In genomic region chr10:75994332-75995040, GRCh38 we compare ENCODE assay signal across 31 cellular contexts.
"Had no signal": no experiment of that assay in that cellular context is flagged by ENCODE, and none has a peak within 500 bp of the region (broad histone marks: within the 10 kb centered on the region; RNA-seq: fewer than 3 reads in every experiment).

No MANE protein-coding gene starts in this region.

- H3K36me3 Mint-ChIP-seq: activated naive CD4-positive, alpha-beta T cell treated with anti-CD3 and anti-CD28 coated beads, Interleukin-2, amount 50 U/mL, for 72 hours; T-cell had no signal

- H3K4me3 ChIP-seq: adrenal gland, body of pancreas, breast epithelium, Peyer's patch, SJSA1 had no signal

- H3K9me3 Mint-ChIP-seq: activated B cell treated with CpG ODN at 0.5 μM for 24 hours; activated CD8-positive, alpha-beta T cell treated with anti-CD3 and anti-CD28 coated beads for 36 hours; activated naive CD4-positive, alpha-beta T cell treated with anti-CD3 and anti-CD28 coated beads for 36 hours; activated naive CD4-positive, alpha-beta T cell treated with anti-CD3 and anti-CD28 coated beads, Interleukin-2, amount 50 U/mL, for 72 hours; activated T-helper 2 cell treated with anti-CD3 and anti-CD28 coated beads, Interferon-gamma antibody, Interleukin-2, Interleukin-4, amounts not matched to agents 10 μg/mL and 5 μg/mL and 100 μg/mL, durations not matched to agents 14 hours and 24 hours and 36 hours had no signal

- H3K9me3 ChIP-seq: adrenal gland, body of pancreas, breast epithelium, Peyer's patch, SJSA1 had no signal

- H3K4me1 ChIP-seq: breast epithelium, Peyer's patch, SJSA1 had no signal

- H3K27me3 ChIP-seq: adrenal gland, body of pancreas, breast epithelium, Peyer's patch, SJSA1 had no signal

- DNase-seq: activated B cell treated with CpG ODN at 0.5 μM for 24 hours; activated CD4-positive, alpha-beta T cell treated with anti-CD3 and anti-CD28 coated beads for 4 hours; activated CD4-positive, alpha-beta T cell treated with anti-CD3 and anti-CD28 coated beads, Interleukin-2, amount 50 U/mL, for 1 hour; activated CD4-positive, CD25-positive, alpha-beta regulatory T cell treated with anti-CD3 and anti-CD28 coated beads, Interleukin-2, amount 50 U/mL, for 72 hours; activated CD8-positive, alpha-beta T cell treated with anti-CD3 and anti-CD28 coated beads for 36 hours; activated gamma-delta T cell; activated naive CD4-positive, alpha-beta T cell treated with anti-CD3 and anti-CD28 coated beads for 36 hours; activated T-cell treated with anti-CD3 and anti-CD28 coated beads, Interleukin-2, amount 50 U/mL, for 1 hour; body of pancreas; NCI-H1092 treated with DMSO at 0.1 percent for 48 hours; NCI-H1417; NCI-H146; NCI-H187; NCI-H2029 treated with DMSO at 0.1 percent for 48 hours; NCI-H2107; NCI-H2171; NCI-H345; NCI-H524 treated with DMSO at 0.1 percent for 48 hours; Peyer's patch; RPMI8226; SHP77 treated with DMSO at 0.1 percent for 48 hours; T-cell; T-helper 17 cell; T-helper 9 cell had no signal

- H3K4me1 Mint-ChIP-seq: activated B cell treated with CpG ODN at 0.5 μM for 24 hours, T-cell, T-helper 17 cell had no signal

- H3K27me3 Mint-ChIP-seq: activated CD8-positive, alpha-beta T cell treated with anti-CD3 and anti-CD28 coated beads for 36 hours; T-cell; T-helper 17 cell had no signal

- H3K27ac Mint-ChIP-seq: activated B cell treated with CpG ODN at 0.5 μM for 24 hours; activated CD8-positive, alpha-beta T cell treated with anti-CD3 and anti-CD28 coated beads for 36 hours; activated naive CD4-positive, alpha-beta T cell treated with anti-CD3 and anti-CD28 coated beads for 36 hours; activated naive CD4-positive, alpha-beta T cell treated with anti-CD3 and anti-CD28 coated beads, Interleukin-2, amount 50 U/mL, for 72 hours; activated T-helper 2 cell treated with anti-CD3 and anti-CD28 coated beads, Interferon-gamma antibody, Interleukin-2, Interleukin-4, amounts not matched to agents 10 μg/mL and 5 μg/mL and 100 μg/mL, durations not matched to agents 14 hours and 24 hours and 36 hours; T-cell; T-helper 17 cell had no signal

- H3K36me3 ChIP-seq: adrenal gland, breast epithelium, Peyer's patch, SJSA1 had no signal

- ATAC-seq: activated CD8-positive, alpha-beta T cell treated with anti-CD3 and anti-CD28 coated beads for 36 hours; activated naive CD4-positive, alpha-beta T cell treated with anti-CD3 and anti-CD28 coated beads, Interleukin-2, amount 50 U/mL, for 72 hours; body of pancreas; PC-3; SK-N-SH treated with all-trans-retinoic acid at 6 μM for 48 hours; T-cell; T-helper 17 cell had no signal

- H3K4me3 Mint-ChIP-seq: activated B cell treated with CpG ODN at 0.5 μM for 24 hours; activated CD8-positive, alpha-beta T cell treated with anti-CD3 and anti-CD28 coated beads for 36 hours; activated naive CD4-positive, alpha-beta T cell treated with anti-CD3 and anti-CD28 coated beads for 36 hours; T-cell; T-helper 17 cell had no signal
